Comparison of ENCODE assay signal across 15 cellular contexts in the genomic region with DNA sequence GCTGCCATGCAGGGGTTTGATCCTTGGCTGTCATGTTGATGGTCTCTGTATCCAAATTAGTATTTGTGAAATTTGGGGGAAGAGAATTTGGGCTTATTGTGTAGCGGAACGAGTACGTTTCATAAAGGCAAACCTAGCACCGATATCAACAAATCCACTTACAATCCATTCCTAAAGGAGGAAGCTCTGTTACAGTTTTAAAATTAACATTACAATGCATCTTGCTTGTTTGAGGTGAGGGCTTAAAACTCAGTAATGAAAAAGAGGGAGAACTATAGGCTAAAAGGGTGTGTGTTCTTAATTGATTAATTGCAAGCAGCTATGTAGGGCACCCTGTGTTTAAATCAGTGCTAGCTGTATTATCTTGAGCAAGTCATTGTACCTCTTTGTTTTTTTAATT. TPM values are rescaled to one million over a fixed set of nuclear protein-coding genes. Genes with fewer than 3 reads are reported as not detected.
DNase-seq lines count a peak whose midpoint lies in the region; ATAC-seq, FAIRE-seq and TF ChIP-seq lines count a peak whose summit lies in the region.
"Had no signal": no experiment of that assay in that cellular context is flagged by ENCODE, and none has a peak within 500 bp of the region (broad histone marks: within the 10 kb centered on the region; RNA-seq: fewer than 3 reads in every experiment).

No MANE protein-coding gene starts in this region.

- H3K27me3 Mint-ChIP-seq in HFFc6 (ENCODE audit: insufficient read depth): no peaks in the 10 kb centered on the region; the same call in 1 of the 2 replicates
- H3K27me3 Mint-ChIP-seq in neural progenitor cell (ENCODE audit: insufficient read depth, low read depth): peaks cover 2% of the 10 kb centered on the region

- CTCF ChIA-PET in GM12878 (lab: Yijun Ruan, JAX): interaction anchor here (2.1 kb wide), 1 partner anchor 13 kb away, joined by 7 read pairs; no protein-coding TSS in a partner anchor

- TF ChIP-seq EP300 in GM12878 (IDR thresholded peaks at IDR 0.05; ENCODE audit: borderline replicate concordance in 1 of 2, control insufficient read depth in 1 of 2, low read depth in 2 of 2, low read length in 2 of 2): no peak

- H3K27ac ChIP-seq in BLaER1 treated with 17β-estradiol and CSF1 and Interleukin-3, amounts not matched to agents 10 nM and 100 nM: peak overlapping the region; percentile 88 to 100 (median 95)
- H3K27ac ChIP-seq in GM12878 (ENCODE audit: control insufficient read depth, insufficient read depth) (peak overlapping the region; percentile 93), neural progenitor cell (peak overlapping the region; percentile 35)
- H3K27ac ChIP-seq: ovary had no signal

- H2AFZ ChIP-seq in GM12878 (ENCODE audit: control insufficient read depth, low read depth, low read length): no peak overlapping the region
- H2AFZ ChIP-seq in neural progenitor cell (replicated peaks): no peak overlapping the region

- ATAC-seq in GM12878 (no peak), sciatic nerve (no peak), GM21528 (IDR thresholded peaks at IDR 0.05; ENCODE audit: low FRiP score, unreplicated experiment) (no peak), HG03159 (IDR thresholded peaks at IDR 0.05; ENCODE audit: unreplicated experiment) (no peak)
- ATAC-seq: lower lobe of right lung had no signal

- DNase-seq in HFFc6: no peak
- DNase-seq in GM12878 (ENCODE audit: low read depth, low spot score): no peak
- DNase-seq in neural progenitor cell (ENCODE audit: low spot score): no peak
- no peak for DNase-seq in sciatic nerve (ENCODE audit: low spot score)
- DNase-seq in stimulated activated naive CD4-positive, alpha-beta T cell (lab: John Stamatoyannopoulos, UW): no peak
- DNase-seq: activated CD4-positive, CD25-positive, alpha-beta regulatory T cell; adrenal gland; cortex of kidney; H7; lower lobe of right lung; NCI-H2171; ovary had no signal

- peaks cover 17% of the 10 kb centered on the region for H3F3A ChIP-seq in neural progenitor cell (ENCODE audit: low read depth)

- in situ Hi-C loops in GM12878 (cut with MboI): no loop called here

- WGBS in GM12878 (ENCODE audit: insufficient coverage, insufficient replicate concordance, low lambda C conversion rate, missing lambda C conversion rate): 99% methylated on average over 4 of the region's 4 CpGs

- H3K4me3 Mint-ChIP-seq in HFFc6 (peak overlapping the region; percentile 22; the same call in 1 of the 2 replicates), neural progenitor cell (no peak overlapping the region)

- peaks cover 6 to 56% (median 13%) of the 10 kb centered on the region in 11 experiments for H3K36me3 ChIP-seq in BLaER1 treated with 17β-estradiol and CSF1 and Interleukin-3, amounts not matched to agents 10 nM and 100 nM
- no peaks in the 10 kb centered on the region; a peak in 1 of 4 replicates for H3K36me3 ChIP-seq in GM12878 (ENCODE audit: control insufficient read depth in 2 of 2, insufficient read depth in 2 of 2, low read length in 1 of 2)
- H3K36me3 ChIP-seq in neural progenitor cell: no peaks in the 10 kb centered on the region
- H3K36me3 ChIP-seq: adrenal gland, lower lobe of right lung, ovary had no signal

- RAD21 ChIA-PET in GM12878 (lab: Charles Lee; ENCODE audit: unreplicated experiment): interaction anchor here (1.4 to 11.3 kb wide), 6 partner anchors 9 to 74 kb away, joined by 6 to 86 read pairs (median 10); partner anchors contain the start of gene RASSF3

- TF ChIP-seq CTCF in HFFc6 (IDR thresholded peaks at IDR 0.05) (no peak), GM12878 (IDR thresholded peaks at IDR 0.05 in 2 of 3, conservative IDR thresholded peaks at IDR 0.05 in 1 of 3; ENCODE audit: control insufficient read depth in 2 of 3, extremely low read depth in 1 of 3, insufficient read depth in 1 of 3, low read depth in 3 of 3, low read length in 3 of 3) (no peak), neural progenitor cell (IDR thresholded peaks at IDR 0.05) (no peak)

- H3K9me3 ChIP-seq in BLaER1 treated with 17β-estradiol and CSF1 and Interleukin-3, amounts not matched to agents 10 nM and 100 nM (replicated peaks in 1 of 11): peaks cover 0 to 3% (median 0%) of the 10 kb centered on the region in 11 experiments; a peak in 2 of 22 replicates
- H3K9me3 ChIP-seq in GM12878 (replicated peaks; ENCODE audit: control insufficient read depth, insufficient read depth, low read length): no peaks in the 10 kb centered on the region
- H3K9me3 ChIP-seq in neural progenitor cell (ENCODE audit: low read depth): no peaks in the 10 kb centered on the region
- H3K9me3 ChIP-seq: adrenal gland, lower lobe of right lung, ovary had no signal

- SMC1A ChIA-PET in GM12878 (lab: Charles Lee; ENCODE audit: uncharacterized antibody, unreplicated experiment): interaction anchor here (1.5 to 5.9 kb wide), 6 partner anchors 8 to 72 kb away, joined by 5 to 62 read pairs (median 15); no protein-coding TSS in a partner anchor

- H3K4me1 Mint-ChIP-seq in HFFc6 (ENCODE audit: low read depth): peaks cover 60% of the 10 kb centered on the region
- peaks cover 20% of the 10 kb centered on the region for H3K4me1 Mint-ChIP-seq in neural progenitor cell

- H3K27me3 ChIP-seq in BLaER1 treated with 17β-estradiol and CSF1 and Interleukin-3, amounts not matched to agents 10 nM and 100 nM: no peaks in the 10 kb centered on the region
- H3K27me3 ChIP-seq in GM12878 (replicated peaks in 1 of 2; ENCODE audit: control insufficient read depth in 2 of 2, insufficient read depth in 2 of 2, low read length in 1 of 2) (no peaks in the 10 kb centered on the region), neural progenitor cell (no peaks in the 10 kb centered on the region)
- H3K27me3 ChIP-seq: adrenal gland, ovary had no signal

- intact Hi-C loops in GM12878 (cut with micrococcal nuclease; ENCODE audit: unreplicated experiment): loop anchor here (2.0 kb wide), 1 partner anchor 13 kb away; the partner anchor contains the start of gene RASSF3
- intact Hi-C loops in sciatic nerve (cut with DNase I): no loop called here

- no TSS peak for BruUV-seq in GM12878 (replicated peaks; lab: Mats Ljungman, UMichigan)

- peak overlapping the region in 10 of 11 experiments; percentile 81 to 98 (median 88); a peak in 20 of 22 replicates for H3K4me2 ChIP-seq in BLaER1 treated with 17β-estradiol and CSF1 and Interleukin-3, amounts not matched to agents 10 nM and 100 nM
- H3K4me2 ChIP-seq in GM12878 (ENCODE audit: control insufficient read depth, insufficient read depth) (peak overlapping the region; percentile 72; the same call in 1 of the 2 replicates), neural progenitor cell (no peak overlapping the region)

- peak overlapping the region in 3 of 10 experiments; percentile 41 to 45 (median 43); a peak in 3 of 20 replicates for H3K4me3 ChIP-seq in BLaER1 treated with 17β-estradiol and CSF1 and Interleukin-3, amounts not matched to agents 10 nM and 100 nM
- H3K4me3 ChIP-seq in GM12878 (no peak overlapping the region), neural progenitor cell (no peak overlapping the region)
- H3K4me3 ChIP-seq: adrenal gland, ovary had no signal

- no peak for FAIRE-seq in GM12878 (lab: Jason Lieb, UNC)

- H4K20me1 ChIP-seq in BLaER1 treated with 17β-estradiol and CSF1 and Interleukin-3, amounts not matched to agents 10 nM and 100 nM: peaks cover 0 to 25% (median 7%) of the 10 kb centered on the region in 11 experiments; a peak in 7 of 22 replicates
- no peaks in the 10 kb centered on the region for H4K20me1 ChIP-seq in GM12878 (ENCODE audit: control insufficient read depth, insufficient read depth)
- H4K20me1 ChIP-seq in neural progenitor cell (ENCODE audit: low read depth): no peaks in the 10 kb centered on the region

- H3K36me3 Mint-ChIP-seq in HFFc6 (ENCODE audit: low read depth) (no peaks in the 10 kb centered on the region), neural progenitor cell (peaks cover 2% of the 10 kb centered on the region)

- H3K27ac Mint-ChIP-seq in HFFc6 (peak overlapping the region; percentile 26; the same call in 1 of the 2 replicates), neural progenitor cell (peak overlapping the region; percentile 27)

- no peak for TF ChIP-seq POLR2A in GM12878 (IDR thresholded peaks at IDR 0.05; ENCODE audit: low read depth, low read length)

- peak overlapping the region in 10 of 11 experiments; percentile 84 to 95 (median 88); a peak in 19 of 22 replicates for H3K9ac ChIP-seq in BLaER1 treated with 17β-estradiol and CSF1 and Interleukin-3, amounts not matched to agents 10 nM and 100 nM
- H3K9ac ChIP-seq in GM12878 (ENCODE audit: control insufficient read depth, insufficient read depth, low read length) (no peak overlapping the region), neural progenitor cell (no peak overlapping the region)

- peaks cover 57 to 98% (median 90%) of the 10 kb centered on the region in 10 experiments for H3K4me1 ChIP-seq in BLaER1 treated with 17β-estradiol and CSF1 and Interleukin-3, amounts not matched to agents 10 nM and 100 nM
- H3K4me1 ChIP-seq in GM12878 (ENCODE audit: control insufficient read depth, insufficient read depth, low read length) (peaks cover 49% of the 10 kb centered on the region), neural progenitor cell (peaks cover 22% of the 10 kb centered on the region)

- TF ChIP-seq RAD21 in GM12878 (IDR thresholded peaks at IDR 0.05; ENCODE audit: insufficient read depth, low read depth, low read length): no peak

- H3K79me2 ChIP-seq in GM12878 (ENCODE audit: control insufficient read depth, insufficient read depth, low read length) (peaks cover 97% of the 10 kb centered on the region), neural progenitor cell (ENCODE audit: low read depth) (peaks cover 90% of the 10 kb centered on the region)

- no peaks in the 10 kb centered on the region for H3K9me3 Mint-ChIP-seq in HFFc6
- H3K9me3 Mint-ChIP-seq in neural progenitor cell: no peaks in the 10 kb centered on the region

- POLR2A ChIA-PET in GM12878 (lab: Charles Lee): interaction anchor here (2.1 to 9.8 kb wide), 3 partner anchors 9 to 43 kb away, joined by 5 to 88 read pairs (median 13); partner anchors contain the start of gene RASSF3

RNA-seq across cellular contexts. Expression of gene RASSF3, which starts 13.7 kb away (rescaled TPM):
- 10 to 100 TPM; 16.9 to 23.3 (median 20.6) TPM for total RNA-seq in HFFc6 (2021; fragmentation: NEBNext Ultra II Directional; extraction: Animal tissue kit (Norgen Biotek cat#: 25700))
- total RNA-seq in GM12878 (2013; cell fraction: nucleolus; rRNA removed): 12.8 and 16.5 TPM in 2 replicates
- total RNA-seq in GM12878 (2014; rRNA removed) (27.2 and 30.5 TPM in 2 replicates), GM12878 (2014; rRNA removed; fragmentation: Illumina TruSeq; extraction: Trizol) (32.4 and 33.3 TPM in 2 replicates), GM12878 (2021) (59.4 and 62.4 TPM in 2 replicates), neural progenitor cell (ENCODE audit: low replicate concordance) (11.8 and 14.5 TPM in 2 replicates), sciatic nerve (49.3 TPM)
- 22.7 TPM for polyA plus RNA-seq in GM12878 (2011; ENCODE audit: low read depth)
- polyA plus RNA-seq in GM12878 (2011; rRNA removed) (42.0 and 48.8 TPM in 2 replicates), GM12878 (2014; fragmentation: Illumina TruSeq; extraction: Trizol) (44.6 and 51.6 TPM in 2 replicates), GM12878 (2014; fragmentation: Nextera tagmentation; extraction: Ambion mirVana) (10 to 100 TPM in 1 of 2 experiments, 1 to 10 TPM in 1; 9.0 to 11.2 TPM), GM12878 (2014; rRNA removed) (32.3 and 35.8 TPM in 2 replicates), GM12878 (2016; fragmentation: Nextera tagmentation; extraction: Ambion mirVana) (1 to 10 TPM; 6.9 to 8.1 TPM)
- 34.4 and 34.5 TPM in 2 replicates for polyA plus RNA-seq in GM12878 (2011; cell fraction: cytosol; rRNA removed)
- polyA plus RNA-seq in GM12878 (2011; cell fraction: nucleus; rRNA removed): 7.2 and 8.6 TPM in 2 replicates
- polyA plus RNA-seq in GM12878 (2012): 27.4 and 36.0 TPM in 2 replicates
- polyA minus RNA-seq in GM12878 (2011; rRNA and poly(A)+ RNA removed): 58.3 and 74.5 TPM in 2 replicates
- 20.1 and 21.2 TPM in 2 replicates for polyA minus RNA-seq in GM12878 (2011; cell fraction: cytosol; rRNA and poly(A)+ RNA removed)
- 6.3 and 8.6 TPM in 2 replicates for polyA minus RNA-seq in GM12878 (2011; cell fraction: nucleus; rRNA and poly(A)+ RNA removed)

Comparison
In these comparisons a context has a peak if more than half of its experiments do, and no peak if none do; other contexts are left out.
1. H3K27ac ChIP-seq: peak in every context shown above with its lines; median percentile 95 in BLaER1 treated with 17β-estradiol and CSF1 and Interleukin-3, amounts not matched to agents 10 nM and 100 nM; 93 in GM12878; 35 in neural progenitor cell.
2. H3K9ac ChIP-seq: peak in BLaER1 treated with 17β-estradiol and CSF1 and Interleukin-3, amounts not matched to agents 10 nM and 100 nM (10 of 11); none in GM12878 (single experiment) and neural progenitor cell (single experiment).